In the genomic region with DNA sequence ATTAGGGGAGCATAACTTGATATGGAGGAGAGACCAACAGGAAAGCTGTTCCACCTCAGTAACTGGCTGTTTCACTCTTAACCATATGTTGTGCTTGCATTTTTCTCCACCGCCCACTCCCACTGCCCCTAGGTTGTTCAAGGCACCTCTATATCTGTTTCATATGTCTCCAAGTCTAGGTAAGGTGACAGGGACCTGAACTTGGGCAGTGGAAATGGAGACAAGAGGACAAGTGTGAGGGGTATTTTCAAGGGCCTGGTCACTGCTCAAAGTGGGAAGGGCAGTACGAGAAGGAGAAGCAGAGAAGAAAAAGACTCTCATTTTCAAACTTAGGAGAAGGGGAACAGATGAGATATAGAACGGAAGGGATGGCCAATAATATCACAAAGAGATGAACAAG, we compare ENCODE assay signal across 9 cellular contexts. TPM values are rescaled to one million over a fixed set of nuclear protein-coding genes. Genes with fewer than 3 reads are reported as not detected.
DNase-seq lines count a peak whose midpoint lies in the region; ATAC-seq and TF ChIP-seq lines count a peak whose summit lies in the region.
"Had no signal": no experiment of that assay in that cellular context is flagged by ENCODE, and none has a peak within 500 bp of the region (broad histone marks: within the 10 kb centered on the region; RNA-seq: fewer than 3 reads in every experiment).

No MANE protein-coding gene starts in this region.

- no peak for TF ChIP-seq CTCF in astrocyte of the cerebellum (IDR thresholded peaks at IDR 0.05; ENCODE audit: low read depth, low read length, missing control alignments)

- no CpG with 5 or more reads among the region's 3 CpGs for WGBS in trophoblast cell (ENCODE audit: extremely low coverage, insufficient coverage, insufficient read length)

- H3K14ac ChIP-seq in trophoblast cell (ENCODE audit: low read length): peak overlapping the region; percentile 82

- no peak overlapping the region for H2AFZ ChIP-seq in trophoblast cell (ENCODE audit: insufficient read depth, low read length, poor library complexity)

- H3K9me3 ChIP-seq in ES-I3 (ENCODE audit: control insufficient read depth, insufficient read depth, low read length): no peaks in the 10 kb centered on the region
- H3K9me3 ChIP-seq in trophoblast cell (ENCODE audit: insufficient read depth, low read depth, low read length): no peaks in the 10 kb centered on the region
- H3K9me3 ChIP-seq: SJSA1 had no signal

- in situ Hi-C loops in astrocyte of the cerebellum (cut with HindIII; ENCODE audit: low sequenced_read_pairs): no loop called here

- H3K18ac ChIP-seq in trophoblast cell (ENCODE audit: low read length): no peak overlapping the region

- peak overlapping the region; percentile 56 for H2BK120ac ChIP-seq in trophoblast cell (ENCODE audit: insufficient read depth, low read length, poor library complexity)

- H3K23ac ChIP-seq in trophoblast cell (ENCODE audit: low read length): no peak overlapping the region

- H2BK5ac ChIP-seq in trophoblast cell (ENCODE audit: low read depth, low read length, poor library complexity): peak overlapping the region; percentile 73

- peak overlapping the region; percentile 100 for H3K4ac ChIP-seq in trophoblast cell (ENCODE audit: low read depth, low read length)

- peak overlapping the region; percentile 68 for H2BK12ac ChIP-seq in trophoblast cell (ENCODE audit: low read length)

- H3K79me1 ChIP-seq in trophoblast cell (ENCODE audit: low read length): peaks cover 55% of the 10 kb centered on the region

- peak overlapping the region; percentile 79 for H3K4me3 ChIP-seq in astrocyte of the cerebellum (ENCODE audit: low read depth, low read length)
- peak overlapping the region; percentile 63 for H3K4me3 ChIP-seq in trophoblast cell (ENCODE audit: low read depth, low read length)
- H3K4me3 ChIP-seq: SJSA1 had no signal

- peak overlapping the region; percentile 86 for H3K4me2 ChIP-seq in trophoblast cell (ENCODE audit: low read length)

- peak overlapping the region; percentile 77 for H4K8ac ChIP-seq in trophoblast cell (ENCODE audit: low read depth, low read length)

- H2AK5ac ChIP-seq in trophoblast cell (ENCODE audit: low read length): peak overlapping the region; percentile 64

- DNase-seq in astrocyte of the cerebellum (ENCODE audit: low read depth) (no peak), trophoblast cell (no peak), NCI-H2196 treated with DMSO at 0.1 percent for 48 hours (lab: John Stamatoyannopoulos, UW; ENCODE audit: unreplicated experiment) (no peak), NCI-H446 treated with DMSO at 0.1 percent for 48 hours (lab: John Stamatoyannopoulos, UW) (no peak)
- DNase-seq: MV-4-11 had no signal

- H3K27ac ChIP-seq in trophoblast cell (ENCODE audit: low read depth, low read length): peak overlapping the region; percentile 79
- H3K27ac ChIP-seq: SJSA1 had no signal

- peak overlapping the region; percentile 82 for H4K91ac ChIP-seq in trophoblast cell (ENCODE audit: low read depth, low read length)

- ATAC-seq in GM21529 (IDR thresholded peaks at IDR 0.05; ENCODE audit: unreplicated experiment) (peak; percentile 14), GM21423 (IDR thresholded peaks at IDR 0.05; ENCODE audit: unreplicated experiment) (no peak)

- no peaks in the 10 kb centered on the region for H3K27me3 ChIP-seq in trophoblast cell (ENCODE audit: insufficient read depth, low read length)
- H3K27me3 ChIP-seq: SJSA1 had no signal

- H3K4me1 ChIP-seq in ES-I3 (ENCODE audit: insufficient read depth, low read length) (peaks cover 50% of the 10 kb centered on the region), trophoblast cell (ENCODE audit: control insufficient read depth in 1 of 2, insufficient read depth in 2 of 2, low read length in 2 of 2) (peaks cover 9 to 12% of the 10 kb centered on the region in 2 experiments)

- H3K9ac ChIP-seq in ES-I3 (ENCODE audit: low read depth, low read length) (peak overlapping the region; percentile 99; the same call in 1 of the 2 replicates), trophoblast cell (ENCODE audit: low read length) (peak overlapping the region; percentile 71)

- H3K36me3 ChIP-seq in ES-I3 (ENCODE audit: insufficient read depth, low read length) (no peaks in the 10 kb centered on the region; the same call in 1 of the 2 replicates), trophoblast cell (ENCODE audit: control insufficient read depth in 1 of 2, insufficient read depth in 2 of 2, low read length in 2 of 2) (peaks cover 0 to 1% of the 10 kb centered on the region in 2 experiments)
- H3K36me3 ChIP-seq: SJSA1 had no signal

- peaks cover 44% of the 10 kb centered on the region for H3K79me2 ChIP-seq in trophoblast cell (ENCODE audit: control insufficient read depth, insufficient read depth, low read length, poor library complexity)

- no peak overlapping the region for H4K12ac ChIP-seq in trophoblast cell (ENCODE audit: low read depth, low read length)

RNA-seq across cellular contexts. Expression of gene SLC38A1, which starts 3.1 kb away (rescaled TPM):
- 376 TPM in 2 replicates for polyA plus RNA-seq in trophoblast cell (2013)
